In genomic region chr14:77761205-77761931, GRCh38 we compare ENCODE assay signal across 8 cellular contexts. TPM values are rescaled to one million over a fixed set of nuclear protein-coding genes. Genes with fewer than 3 reads are reported as not detected.
DNase-seq lines count a peak whose midpoint lies in the region; ATAC-seq, FAIRE-seq and TF ChIP-seq lines count a peak whose summit lies in the region.

No MANE protein-coding gene starts in this region.

- H3K4me1 ChIP-seq in adipocyte (ENCODE audit: control insufficient read depth, insufficient read depth, low read length) (peaks cover 15% of the 10 kb centered on the region), heart left ventricle (peaks cover 0 to 45% (median 25%) of the 10 kb centered on the region in 12 donors), osteoblast (ENCODE audit: insufficient read depth, low read length) (peaks cover 20% of the 10 kb centered on the region)

- peak overlapping the region; percentile 75 to 99 (median 94) for H3K27ac ChIP-seq in heart left ventricle
- H3K27ac ChIP-seq in osteoblast (ENCODE audit: low read depth, low read length): peak overlapping the region; percentile 99

- intact Hi-C loops in heart left ventricle (cut with DNase I): loop anchor here in 3 of 10 donors (1.0 to 5.0 kb wide), 3 partner anchors 39 to 41 kb away; partner anchors contain the start of gene ADCK1 (in 3 of the 3)

- peaks cover 19% of the 10 kb centered on the region for H4K20me1 ChIP-seq in osteoblast (ENCODE audit: insufficient read depth, low read length)

- H2AFZ ChIP-seq in osteoblast (ENCODE audit: low read length): peak overlapping the region; percentile 100

- no peaks in the 10 kb centered on the region for H3K27me3 ChIP-seq in adipocyte (replicated peaks; ENCODE audit: control insufficient read depth, insufficient read depth, low read length)
- H3K27me3 ChIP-seq in heart left ventricle: no peaks in the 10 kb centered on the region
- H3K27me3 ChIP-seq in osteoblast (ENCODE audit: insufficient read depth, low read length): no peaks in the 10 kb centered on the region

- 4 to 6% (median 4%) methylated on average over 24 of the region's 24 CpGs for WGBS in heart left ventricle, 4 donors

- H3K9ac ChIP-seq in adipocyte (ENCODE audit: low read length): peak overlapping the region; percentile 96

- H3K4me3 ChIP-seq in adipocyte (ENCODE audit: low read length) (peak overlapping the region; percentile 94), heart left ventricle (peak overlapping the region; percentile 72 to 100 (median 90)), osteoblast (ENCODE audit: insufficient read depth, low read length) (peak overlapping the region; percentile 99)

- TF ChIP-seq CTCF in heart left ventricle (IDR thresholded peaks at IDR 0.05) (peak in 8 of 12 donors; percentile 16 to 47 (median 29)), osteoblast (IDR thresholded peaks at IDR 0.05; ENCODE audit: extremely low read depth, low read depth, low read length) (peak; percentile 27)

- peaks cover 46% of the 10 kb centered on the region for H3K79me2 ChIP-seq in osteoblast (ENCODE audit: insufficient read depth, low read length)

- TF ChIP-seq POLR2A in GM12891 (IDR thresholded peaks at IDR 0.05; ENCODE audit: low read depth, low read length) (no peak), heart left ventricle (IDR thresholded peaks at IDR 0.05) (no peak)

- ATAC-seq in HG02943 (IDR thresholded peaks at IDR 0.05; ENCODE audit: low read depth, unreplicated experiment) (peak; percentile 19), heart left ventricle (peak; percentile 41 to 65 (median 50))

- H3K9me3 ChIP-seq in adipocyte (ENCODE audit: control insufficient read depth, low read length) (no peaks in the 10 kb centered on the region), heart left ventricle (no peaks in the 10 kb centered on the region), osteoblast (ENCODE audit: low read depth, low read length) (no peaks in the 10 kb centered on the region)

- FAIRE-seq in GM12891 (lab: Jason Lieb, UNC): peak; percentile 92

- DNase-seq in AG20443 (ENCODE audit: low spot score) (peak; percentile 61), GM12891 (ENCODE audit: insufficient read length, low spot score) (no peak), NCI-H510A (lab: John Stamatoyannopoulos, UW) (peak; percentile 10), adipocyte (ENCODE audit: low read depth) (peak; percentile 99), heart left ventricle (peak in 4 of 5 donors; percentile 25 to 62 (median 47)), osteoblast (ENCODE audit: insufficient read length, low spot score, missing footprints) (peak; percentile 71)
- DNase-seq in stimulated activated CD4-positive, alpha-beta T cell treated with anti-CD3 and anti-CD28 coated beads, Interleukin-4, amount 100 ng/mL, for 24 hours: no peak

- peak overlapping the region; percentile 93 for H3K4me2 ChIP-seq in osteoblast (ENCODE audit: insufficient read depth, low read length)

- H3K36me3 ChIP-seq in adipocyte (ENCODE audit: control insufficient read depth, insufficient read depth, low read length, severe bottlenecking) (no peaks in the 10 kb centered on the region), heart left ventricle (peaks cover 0 to 5% (median 3%) of the 10 kb centered on the region in 9 donors), osteoblast (ENCODE audit: insufficient read depth, low read length) (no peaks in the 10 kb centered on the region)

TF ChIP-seq in GM12891, 5 proteins besides CTCF, POLR2A, EP300 and RAD21:
- no peak for TF ChIP-seq SPI1 (IDR thresholded peaks at IDR 0.05; ENCODE audit: low read depth, low read length)
- no peak for TF ChIP-seq POU2F2 (IDR thresholded peaks at IDR 0.05; ENCODE audit: low read depth, low read length)
- no peak for TF ChIP-seq PAX5 (IDR thresholded peaks at IDR 0.05; ENCODE audit: insufficient read depth, low read length, severe bottlenecking)
- no peak for TF ChIP-seq TAF1 (IDR thresholded peaks at IDR 0.05; ENCODE audit: low read depth, low read length)
- TF ChIP-seq POLR2AphosphoS5 (IDR thresholded peaks at IDR 0.05; ENCODE audit: low read depth, low read length): no peak

RNA-seq across cellular contexts. Expression of gene SNW1, which starts 0.4 kb away (rescaled TPM):
- polyA plus RNA-seq in GM12891 (2012; ENCODE audit: low read depth, missing spikeins): 56.3 TPM
- 10 to 100 TPM; 29.4 to 67.3 (median 47.7) TPM for total RNA-seq in heart left ventricle
- polyA plus RNA-seq in heart left ventricle: 10 to 100 TPM; 25.8 to 46.6 TPM
- total RNA-seq in osteoblast: 59.4 and 65.7 TPM in 2 replicates

RNA-seq across cellular contexts. Expression of gene ADCK1, which starts 38.5 kb away (rescaled TPM):
- polyA plus RNA-seq in GM12891 (2012; ENCODE audit: low read depth, missing spikeins): 3.8 TPM
- total RNA-seq in heart left ventricle: 10 to 100 TPM in 1 of 9 donors, 1 to 10 TPM in 8; 4.0 to 12.0 (median 6.0) TPM
- polyA plus RNA-seq in heart left ventricle: 10 to 100 TPM in 1 of 2 donors, 1 to 10 TPM in 1; 9.8 to 12.8 TPM
- total RNA-seq in osteoblast: 9.0 and 9.1 TPM in 2 replicates

RNA-seq across cellular contexts. Expression of gene SLIRP, which starts 53.5 kb away (rescaled TPM):
- polyA plus RNA-seq in GM12891 (2012; ENCODE audit: low read depth, missing spikeins): 418 TPM
- 100 to 1,000 TPM; 112 to 309 (median 169) TPM for total RNA-seq in heart left ventricle
- 100 to 1,000 TPM; 423 to 872 TPM for polyA plus RNA-seq in heart left ventricle
- 61.3 and 81.4 TPM in 2 replicates for total RNA-seq in osteoblast

RNA-seq across cellular contexts. Expression of gene ALKBH1, which starts 53.5 kb away (rescaled TPM):
- 7.7 TPM for polyA plus RNA-seq in GM12891 (2012; ENCODE audit: low read depth, missing spikeins)
- total RNA-seq in heart left ventricle (10 to 100 TPM; 10.8 to 16.5 (median 12.5) TPM), osteoblast (7.6 and 9.4 TPM in 2 replicates)
- 10 to 100 TPM in 1 of 2 donors, 1 to 10 TPM in 1; 6.5 to 11.4 TPM for polyA plus RNA-seq in heart left ventricle

Comparison
In these comparisons a context has a peak if more than half of its experiments do, and no peak if none do; other contexts are left out.
1. DNase-seq: peak in AG20443 (single experiment), NCI-H510A (single experiment), adipocyte (single experiment), heart left ventricle (4 of 5) and osteoblast (single experiment); none in GM12891 (single experiment) and stimulated activated CD4-positive, alpha-beta T cell treated with anti-CD3 and anti-CD28 coated beads, Interleukin-4, amount 100 ng/mL, for 24 hours (single experiment).
2. Peak in every context shown above with its lines, with median percentiles within 50 percentile points of each other: H3K4me3 ChIP-seq.